ENCODE assay signal across 11 cellular contexts in genomic region chr4:42460043-42460442, GRCh38.
DNase-seq lines count a peak whose midpoint lies in the region; ATAC-seq, FAIRE-seq and TF ChIP-seq lines count a peak whose summit lies in the region.
"Had no signal": no experiment of that assay in that cellular context is flagged by ENCODE, and none has a peak within 500 bp of the region (broad histone marks: within the 10 kb centered on the region; RNA-seq: fewer than 3 reads in every experiment).

No MANE protein-coding gene starts in this region.

- no peak overlapping the region for H3K27ac ChIP-seq in caudate nucleus (ENCODE audit: low read depth, low read length)
- H3K27ac ChIP-seq: coronary artery had no signal

- ATAC-seq in GM19372 (IDR thresholded peaks at IDR 0.05; ENCODE audit: low read depth, unreplicated experiment) (peak; percentile 93), HG02798 (IDR thresholded peaks at IDR 0.05; ENCODE audit: poor library complexity, unreplicated experiment) (peak; percentile 97), HG03469 (IDR thresholded peaks at IDR 0.05; ENCODE audit: unreplicated experiment) (peak; percentile 99)

- FAIRE-seq in GM12891 (lab: Jason Lieb, UNC) (no peak), RCC 7860 (lab: Jason Lieb, UNC) (no peak)

- DNase-seq in GM12891 (ENCODE audit: insufficient read length, low spot score) (peak; percentile 12), NCI-H2227 treated with DMSO at 0.1 percent for 48 hours (lab: John Stamatoyannopoulos, UW) (no peak), NCI-H446 treated with DMSO at 0.1 percent for 48 hours (lab: John Stamatoyannopoulos, UW) (no peak), caudate nucleus (lab: John Stamatoyannopoulos, UW) (no peak), RCC 7860 (ENCODE audit: low spot score) (no peak)
- DNase-seq: activated B cell treated with CpG ODN at 0.5 μM for 24 hours, NCI-H2081 treated with DMSO at 0.1 percent for 48 hours had no signal

- TF ChIP-seq POLR2A in GM12891 (IDR thresholded peaks at IDR 0.05; ENCODE audit: low read depth, low read length), result no peak

TF ChIP-seq in GM12891, 5 proteins besides CTCF, POLR2A, EP300 and RAD21:
- TF ChIP-seq POLR2AphosphoS5 (IDR thresholded peaks at IDR 0.05; ENCODE audit: low read depth, low read length) (no peak), SPI1 (IDR thresholded peaks at IDR 0.05; ENCODE audit: low read depth, low read length) (no peak), PAX5 (IDR thresholded peaks at IDR 0.05; ENCODE audit: insufficient read depth, low read length, severe bottlenecking) (no peak), POU2F2 (IDR thresholded peaks at IDR 0.05; ENCODE audit: low read depth, low read length) (no peak), TAF1 (IDR thresholded peaks at IDR 0.05; ENCODE audit: low read depth, low read length) (no peak)
